ENCODE assay signal across 27 cellular contexts in genomic region chr3:24033818-24034217, GRCh38.
"Had no signal": no experiment of that assay in that cellular context is flagged by ENCODE, and none has a peak within 500 bp of the region (broad histone marks: within the 10 kb centered on the region; RNA-seq: fewer than 3 reads in every experiment).

No MANE protein-coding gene starts in this region.

- H3K9me3 ChIP-seq: suprapubic skin, testis, thoracic aorta, thyroid gland, tibial artery, transverse colon, upper lobe of right lung, uterus, vagina had no signal

- H3K27me3 ChIP-seq: stomach, suprapubic skin, testis, thyroid gland, tibial artery, tibial nerve, transverse colon, upper lobe of left lung, upper lobe of right lung, uterus, vagina had no signal

- H3K4me1 ChIP-seq: stomach, suprapubic skin, testis, tibial artery, tibial nerve, transverse colon, upper lobe of left lung, upper lobe of right lung, uterus, vagina had no signal

- H3K27ac ChIP-seq: stomach, suprapubic skin, testis, thoracic aorta, thyroid gland, tibial artery, tibial nerve, transverse colon, upper lobe of left lung, upper lobe of right lung, uterus, vagina had no signal

- ATAC-seq: stimulated activated effector memory CD8-positive, alpha-beta T cell treated with anti-CD3 and anti-CD28 coated beads, Interleukin-12 subunit alpha, Interleukin-12 subunit beta, amount 100 ng/mL, for 72 hours; stimulated activated memory B cell treated with anti-CD40 and anti-IgM and Interleukin-4, amounts not matched to agents 10 μg/mL and 1 μg/mL and 100 μg/mL, for 72 hours; stimulated activated naive B cell treated with anti-CD40 and anti-IgM and Interleukin-4, amounts not matched to agents 10 μg/mL and 1 μg/mL and 100 μg/mL, for 72 hours; stimulated activated naive CD8-positive, alpha-beta T cell treated with anti-CD3 and anti-CD28 coated beads, Interleukin-15, amount 100 ng/mL, for 72 hours; stimulated activated naive CD8-positive, alpha-beta T cell treated with anti-CD3 and anti-CD28 coated beads, Interleukin-15, Interleukin-2, amounts not matched to agents 100 U/mL and 50 U/mL, for 24 hours; upper lobe of right lung had no signal

- H3K4me3 ChIP-seq: stomach, suprapubic skin, testis, thoracic aorta, thyroid gland, tibial artery, tibial nerve, transverse colon, upper lobe of left lung, upper lobe of right lung, uterus, vagina had no signal

- H3K36me3 ChIP-seq: stomach, suprapubic skin, thoracic aorta, thyroid gland, tibial artery, tibial nerve, transverse colon, upper lobe of left lung, upper lobe of right lung, uterus, vagina had no signal

- FAIRE-seq: urothelium cell line had no signal

- DNase-seq: stimulated activated CD4-positive, alpha-beta T cell treated with anti-CD3 and anti-CD28 coated beads, Interleukin-2, amount 100 ng/mL, for 48 hours; stimulated activated CD4-positive, alpha-beta T cell treated with anti-CD3 and anti-CD28 coated beads, Interleukin-4, amount 100 ng/mL, for 1 hour; stimulated activated CD4-positive, alpha-beta T cell treated with anti-CD3 and anti-CD28 coated beads, Interleukin-4, amount 100 ng/mL, for 24 hours; stimulated activated CD4-positive, alpha-beta T cell treated with anti-CD3 and anti-CD28 coated beads, Interleukin-4, amount 100 ng/mL, for 4 hours; stimulated activated CD8-positive, alpha-beta memory T cell treated with anti-CD3 and anti-CD28 coated beads, Interleukin-4, amount 100 ng/mL, for 48 hours; stimulated activated naive B cell treated with anti-CD40 and anti-IgM and Interleukin-4, amounts not matched to agents 10 μg/mL and 1 μg/mL and 100 μg/mL, for 72 hours; stimulated activated naive CD4-positive, alpha-beta T cell; stimulated activated naive CD4-positive, alpha-beta T cell treated with Interleukin-2 at 50 U/mL for 16 hours; stimulated activated naive CD8-positive, alpha-beta T cell treated with anti-CD3 and anti-CD28 coated beads, Interleukin-15, amount 100 ng/mL, for 72 hours; stimulated activated naive CD8-positive, alpha-beta T cell treated with anti-CD3 and anti-CD28 coated beads, Interleukin-15, Interleukin-2, amounts not matched to agents 100 U/mL and 50 U/mL, for 24 hours; stomach; substantia nigra; testis; thyroid gland; tibial artery; transverse colon; trophoblast cell; upper lobe of left lung; upper lobe of right lung; uterus had no signal
